9 cellular contexts compared by ENCODE assay signal in genomic region chr3:53842436-53843194, GRCh38. TPM values are rescaled to one million over a fixed set of nuclear protein-coding genes. Genes with fewer than 3 reads are reported as not detected.
A peak's percentile ranks its signal among the peaks of the same experiment; 100 is the strongest.
DNase-seq lines count a peak whose midpoint lies in the region; ATAC-seq and TF ChIP-seq lines count a peak whose summit lies in the region.
"Had no signal": no experiment of that assay in that cellular context is flagged by ENCODE, and none has a peak within 500 bp of the region (broad histone marks: within the 10 kb centered on the region; RNA-seq: fewer than 3 reads in every experiment).

No MANE protein-coding gene starts in this region.

- POLR2A ChIA-PET in activated CD4-positive, alpha-beta T cell treated with anti-CD3 and anti-CD28 coated beads for 36 hours (lab: Charles Lee): no interaction called here

- H3K9ac ChIP-seq in SU-DHL-6 (ENCODE audit: low read length): peak overlapping the region; percentile 49

- H3K79me2 ChIP-seq in SU-DHL-6 (ENCODE audit: insufficient read depth, low read length): peaks cover 41% of the 10 kb centered on the region

- H3K4me2 ChIP-seq in SU-DHL-6 (ENCODE audit: low read depth, low read length, poor library complexity, severe bottlenecking): peak overlapping the region; percentile 80

- H3K36me3 Mint-ChIP-seq in activated CD4-positive, alpha-beta T cell treated with anti-CD3 and anti-CD28 coated beads for 36 hours (ENCODE audit: low read depth): no peaks in the 10 kb centered on the region
- H3K36me3 Mint-ChIP-seq: activated naive CD4-positive, alpha-beta T cell treated with anti-CD3 and anti-CD28 coated beads, Interleukin-2, amount 10 ng/mL, durations not matched to agents 7 days and 5 days had no signal

- intact Hi-C loops in activated CD4-positive, alpha-beta T cell treated with anti-CD3 and anti-CD28 coated beads for 36 hours (cut with DNase I, micrococcal nuclease): no loop called here

- H3K27ac Mint-ChIP-seq in activated CD4-positive, alpha-beta T cell treated with anti-CD3 and anti-CD28 coated beads for 36 hours: no peak overlapping the region
- H3K27ac Mint-ChIP-seq: activated naive CD4-positive, alpha-beta T cell treated with anti-CD3 and anti-CD28 coated beads, Interleukin-2, amount 10 ng/mL, durations not matched to agents 7 days and 5 days had no signal

- H3K36me3 ChIP-seq in SU-DHL-6 (ENCODE audit: low read length) (peaks cover 9% of the 10 kb centered on the region; the same call in 1 of the 2 replicates), cardiac muscle cell (no peaks in the 10 kb centered on the region)

- peak overlapping the region; percentile 98 for H3K27ac ChIP-seq in SU-DHL-6 (ENCODE audit: low read depth, low read length)
- H3K27ac ChIP-seq in cardiac muscle cell: no peak overlapping the region

- no peaks in the 10 kb centered on the region for H4K20me1 ChIP-seq in SU-DHL-6 (ENCODE audit: low read depth, low read length)

- peaks cover 36% of the 10 kb centered on the region for H3K27me3 Mint-ChIP-seq in activated CD4-positive, alpha-beta T cell treated with anti-CD3 and anti-CD28 coated beads for 36 hours

- H3K9me3 ChIP-seq in SU-DHL-6 (ENCODE audit: insufficient read depth, low read length) (no peaks in the 10 kb centered on the region), cardiac muscle cell (ENCODE audit: low read depth) (no peaks in the 10 kb centered on the region)

- peaks cover 7% of the 10 kb centered on the region for H3K4me1 ChIP-seq in cardiac muscle cell (ENCODE audit: low read depth)

- CTCF ChIA-PET in activated CD4-positive, alpha-beta T cell treated with anti-CD3 and anti-CD28 coated beads for 36 hours (lab: Charles Lee): interaction anchor here (0.7 kb wide), 1 partner anchor 616 kb away, joined by 5 read pairs; no protein-coding TSS in a partner anchor

- in situ Hi-C loops in GM13977 (cut with MboI; ENCODE audit: low pct_unique_long_range_greater_than_20kb, low sequenced_read_pairs, unreplicated experiment): no loop called here

- H3K9me3 Mint-ChIP-seq in activated CD4-positive, alpha-beta T cell treated with anti-CD3 and anti-CD28 coated beads for 36 hours (ENCODE audit: low read depth): no peaks in the 10 kb centered on the region
- H3K9me3 Mint-ChIP-seq: activated naive CD4-positive, alpha-beta T cell treated with anti-CD3 and anti-CD28 coated beads, Interleukin-2, amount 10 ng/mL, durations not matched to agents 7 days and 5 days had no signal

- H3F3A ChIP-seq in SU-DHL-6 (ENCODE audit: insufficient read depth): peaks cover 32% of the 10 kb centered on the region

- no peaks in the 10 kb centered on the region for H3K27me3 ChIP-seq in SU-DHL-6 (ENCODE audit: low read length)
- peaks cover 5% of the 10 kb centered on the region for H3K27me3 ChIP-seq in cardiac muscle cell

- H3K4me3 ChIP-seq in SU-DHL-6 (ENCODE audit: insufficient read depth, low read length, poor library complexity, severe bottlenecking) (peak overlapping the region; percentile 11), cardiac muscle cell (no peak overlapping the region), retinal pigment epithelial cell (ENCODE audit: low read length) (no peak overlapping the region)

- H3K4me3 Mint-ChIP-seq in activated CD4-positive, alpha-beta T cell treated with anti-CD3 and anti-CD28 coated beads for 36 hours: no peak overlapping the region
- H3K4me3 Mint-ChIP-seq: activated naive CD4-positive, alpha-beta T cell treated with anti-CD3 and anti-CD28 coated beads, Interleukin-2, amount 10 ng/mL, durations not matched to agents 7 days and 5 days had no signal

- DNase-seq in GM13977 (ENCODE audit: low spot score): peak; percentile 36
- DNase-seq in cardiac muscle cell (ENCODE audit: low read depth in 1 of 2, low spot score in 1 of 2): peak; percentile 27 to 59
- peak; percentile 76 for DNase-seq in retinal pigment epithelial cell (ENCODE audit: low read depth)
- no peak for DNase-seq in activated CD4-positive, alpha-beta T cell treated with anti-CD3 and anti-CD28 coated beads for 36 hours
- DNase-seq in SKM-1 (lab: John Stamatoyannopoulos, UW; ENCODE audit: unreplicated experiment): no peak
- DNase-seq in NCI-H2081 treated with DMSO at 0.1 percent for 48 hours (lab: John Stamatoyannopoulos, UW): no peak
- DNase-seq: activated naive CD4-positive, alpha-beta T cell treated with anti-CD3 and anti-CD28 coated beads, Interleukin-2, amount 10 ng/mL, durations not matched to agents 7 days and 5 days had no signal

- H2AFZ ChIP-seq in SU-DHL-6 (ENCODE audit: low read depth, low read length, severe bottlenecking): no peak overlapping the region

- ATAC-seq in activated CD4-positive, alpha-beta T cell treated with anti-CD3 and anti-CD28 coated beads for 36 hours: no peak
- no peak for ATAC-seq in HG03025 (IDR thresholded peaks at IDR 0.05; ENCODE audit: low FRiP score, unreplicated experiment)

- TF ChIP-seq CTCF in GM13977 (IDR thresholded peaks at IDR 0.05; ENCODE audit: extremely low read depth, insufficient read depth, missing control alignments) (no peak), SU-DHL-6 (IDR thresholded peaks at IDR 0.05; ENCODE audit: insufficient read depth, low read length, poor library complexity, severe bottlenecking) (no peak), cardiac muscle cell (IDR thresholded peaks at IDR 0.05; ENCODE audit: low read depth, low read length) (peak; percentile 28), retinal pigment epithelial cell (conservative IDR thresholded peaks at IDR 0.05; ENCODE audit: low read depth, low read length) (peak; percentile 65)

- H3K9me2 ChIP-seq in SU-DHL-6 (replicated peaks; ENCODE audit: insufficient read depth, low read length): no peaks in the 10 kb centered on the region

- no peaks in the 10 kb centered on the region for H3K4me1 Mint-ChIP-seq in activated CD4-positive, alpha-beta T cell treated with anti-CD3 and anti-CD28 coated beads for 36 hours

RNA-seq across cellular contexts. Expression of gene CHDH, which starts 3.6 kb away (rescaled TPM):
- total RNA-seq in cardiac muscle cell: 11.5 and 36.1 TPM in 2 replicates
- 12.8 and 23.3 TPM in 2 replicates for polyA plus RNA-seq in cardiac muscle cell
- total RNA-seq in activated CD4-positive, alpha-beta T cell treated with anti-CD3 and anti-CD28 coated beads for 36 hours: under 1 TPM; 0.30 to 0.55 TPM

RNA-seq across cellular contexts. Expression of gene IL17RB, which starts 3.8 kb away (rescaled TPM):
- 8.4 and 13.1 TPM in 2 replicates for total RNA-seq in cardiac muscle cell
- 11.5 and 15.9 TPM in 2 replicates for polyA plus RNA-seq in cardiac muscle cell
- under 1 TPM; 0.33 to 0.69 TPM for total RNA-seq in activated CD4-positive, alpha-beta T cell treated with anti-CD3 and anti-CD28 coated beads for 36 hours

RNA-seq across cellular contexts. Expression of gene ACTR8, which starts 39.3 kb away (rescaled TPM):
- 31.9 and 35.9 TPM in 2 replicates for total RNA-seq in cardiac muscle cell
- polyA plus RNA-seq in cardiac muscle cell: 29.3 and 36.4 TPM in 2 replicates
- total RNA-seq in activated CD4-positive, alpha-beta T cell treated with anti-CD3 and anti-CD28 coated beads for 36 hours: 10 to 100 TPM; 26.0 to 28.9 TPM

RNA-seq across cellular contexts. Expression of gene SELENOK, which starts 49.0 kb away (rescaled TPM):
- 73.7 and 77.8 TPM in 2 replicates for total RNA-seq in cardiac muscle cell
- 172 and 227 TPM in 2 replicates for polyA plus RNA-seq in cardiac muscle cell
- total RNA-seq in activated CD4-positive, alpha-beta T cell treated with anti-CD3 and anti-CD28 coated beads for 36 hours: 10 to 100 TPM; 31.6 to 45.1 TPM

Comparison
In these comparisons a context has a peak if more than half of its experiments do, and no peak if none do; other contexts are left out.
1. DNase-seq: peak in GM13977 (single experiment), cardiac muscle cell (2 of 2) and retinal pigment epithelial cell (single experiment); none in activated CD4-positive, alpha-beta T cell treated with anti-CD3 and anti-CD28 coated beads for 36 hours (single experiment), SKM-1 (single experiment) and NCI-H2081 treated with DMSO at 0.1 percent for 48 hours (single experiment).
2. CTCF ChIP-seq: peak in cardiac muscle cell (single experiment) and retinal pigment epithelial cell (single experiment); none in GM13977 (single experiment) and SU-DHL-6 (single experiment).